In genomic region chr5:10536931-10537579, GRCh38 we compare ENCODE assay signal across 9 cellular contexts. TPM values are rescaled to one million over a fixed set of nuclear protein-coding genes. Genes with fewer than 3 reads are reported as not detected.
DNase-seq lines count a peak whose midpoint lies in the region; ATAC-seq and TF ChIP-seq lines count a peak whose summit lies in the region.
"Had no signal": no experiment of that assay in that cellular context is flagged by ENCODE, and none has a peak within 500 bp of the region (broad histone marks: within the 10 kb centered on the region; RNA-seq: fewer than 3 reads in every experiment).

No MANE protein-coding gene starts in this region.

- ATAC-seq in GM18498 (IDR thresholded peaks at IDR 0.05; ENCODE audit: unreplicated experiment) (peak; percentile 45), HG03175 (IDR thresholded peaks at IDR 0.05; ENCODE audit: unreplicated experiment) (peak; percentile 51), left colon (no peak)
- ATAC-seq: left lobe of liver had no signal

- no peak overlapping the region for H3K4me3 Mint-ChIP-seq in progenitor cell of endocrine pancreas (ENCODE audit: low read depth)

- peak overlapping the region; percentile 50 for H2AFZ ChIP-seq in parathyroid adenoma

- no peaks in the 10 kb centered on the region for H3K36me3 Mint-ChIP-seq in progenitor cell of endocrine pancreas (ENCODE audit: insufficient read depth)

- TF ChIP-seq CTCF in WERI-Rb-1 (IDR thresholded peaks at IDR 0.05; ENCODE audit: low read depth, low read length) (no peak), parathyroid adenoma (IDR thresholded peaks at IDR 0.05) (no peak), progenitor cell of endocrine pancreas (IDR thresholded peaks at IDR 0.05; ENCODE audit: unreplicated experiment) (no peak)

- DNase-seq in WERI-Rb-1 (no peak), progenitor cell of endocrine pancreas (ENCODE audit: low spot score, unreplicated experiment) (no peak), dedifferentiated amniotic fluid mesenchymal stem cell (ENCODE audit: extremely low spot score) (no peak), left colon (no peak)
- DNase-seq: brain microvascular endothelial cell had no signal

- no peak overlapping the region for H3K4me2 ChIP-seq in parathyroid adenoma (ENCODE audit: low read length)

- no peak overlapping the region for H3K9ac ChIP-seq in parathyroid adenoma

- peaks cover 40% of the 10 kb centered on the region for H3K27me3 Mint-ChIP-seq in progenitor cell of endocrine pancreas

- intact Hi-C loops in left colon (cut with DNase I, micrococcal nuclease), result no loop called here

- H3K4me1 Mint-ChIP-seq in progenitor cell of endocrine pancreas (ENCODE audit: low read depth), result peaks cover 11% of the 10 kb centered on the region

- no peaks in the 10 kb centered on the region for H3K79me2 ChIP-seq in parathyroid adenoma

- H3K9me3 ChIP-seq in WERI-Rb-1 (ENCODE audit: severe bottlenecking), result no peaks in the 10 kb centered on the region
- no peaks in the 10 kb centered on the region for H3K9me3 ChIP-seq in parathyroid adenoma (ENCODE audit: control insufficient read depth, low read length)

- H3K27ac ChIP-seq in WERI-Rb-1 (peak overlapping the region; percentile 18), parathyroid adenoma (no peak overlapping the region)
- H3K27ac ChIP-seq: brain microvascular endothelial cell had no signal

- H3K36me3 ChIP-seq in WERI-Rb-1 (no peaks in the 10 kb centered on the region), parathyroid adenoma (ENCODE audit: control insufficient read depth, insufficient read depth, low read length) (no peaks in the 10 kb centered on the region)
- H3K36me3 ChIP-seq: brain microvascular endothelial cell had no signal

- H3K4me1 ChIP-seq in parathyroid adenoma, result peaks cover 5% of the 10 kb centered on the region

- no peaks in the 10 kb centered on the region for H3K9me3 Mint-ChIP-seq in progenitor cell of endocrine pancreas (ENCODE audit: low read depth)

- H3K27me3 ChIP-seq in WERI-Rb-1 (ENCODE audit: insufficient read depth, low read depth, severe bottlenecking) (no peaks in the 10 kb centered on the region), parathyroid adenoma (ENCODE audit: control insufficient read depth, insufficient read depth, low read length) (no peaks in the 10 kb centered on the region)
- H3K27me3 ChIP-seq: brain microvascular endothelial cell had no signal

- H3K4me3 ChIP-seq in WERI-Rb-1 (ENCODE audit: low read depth, low read length) (peak overlapping the region; percentile 2; the same call in 1 of the 2 replicates), parathyroid adenoma (ENCODE audit: low read depth, low read length) (no peak overlapping the region)

- H3K27ac Mint-ChIP-seq in progenitor cell of endocrine pancreas, result no peak overlapping the region

RNA-seq across cellular contexts. Expression of gene ANKRD33B, which starts 26.8 kb away (rescaled TPM):
- total RNA-seq in progenitor cell of endocrine pancreas, result 2.1 and 3.3 TPM in 2 replicates
- 1 to 10 TPM in 1 of 2 donors, under 1 TPM in 1; 0.61 to 1.8 TPM for total RNA-seq in left colon
